Comparison of ENCODE assay signal across 8 cellular contexts in the genomic region with DNA sequence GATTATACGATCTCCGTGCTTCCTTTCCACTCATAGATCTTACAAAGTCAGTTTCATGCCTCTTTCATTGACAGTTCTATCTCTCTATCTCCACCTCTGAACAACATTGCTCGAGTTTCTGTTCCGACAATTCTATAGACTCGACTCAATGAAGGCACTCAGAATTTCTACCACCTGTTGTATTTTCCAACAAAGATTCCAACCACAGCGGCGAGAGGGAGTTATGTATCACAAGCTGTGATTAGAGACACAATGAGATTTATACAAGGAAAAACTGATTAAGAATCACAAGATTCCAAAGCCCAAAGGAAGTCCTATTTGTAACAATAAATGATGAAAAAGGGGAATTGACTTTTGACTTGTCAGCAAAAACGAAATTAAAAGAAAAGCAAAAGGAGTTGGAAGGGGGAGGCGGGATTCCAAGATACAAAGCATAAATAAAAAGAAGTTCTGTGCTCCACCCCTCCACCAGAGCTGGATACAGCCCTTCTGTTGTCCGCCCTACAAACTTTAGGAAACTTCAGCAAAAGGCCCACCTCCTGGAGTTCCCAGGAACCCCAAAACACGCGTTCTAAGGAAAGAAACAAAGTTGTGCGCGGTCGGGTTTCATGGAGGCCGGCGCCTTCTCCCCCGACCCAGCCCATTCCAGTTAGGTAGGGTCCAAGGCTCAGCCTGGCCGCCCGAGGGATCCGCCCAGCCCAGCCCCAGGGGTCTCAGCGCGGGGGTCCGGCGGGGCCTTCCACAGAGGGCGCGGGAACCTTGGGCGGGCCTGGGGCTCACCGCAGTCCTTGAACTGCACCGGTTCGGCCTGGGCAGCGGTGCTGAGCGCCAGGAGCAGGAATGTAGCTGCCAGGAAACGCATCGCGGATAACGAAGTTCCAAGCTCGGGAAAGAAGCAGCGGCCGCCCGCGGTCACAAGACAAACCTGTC. TPM values are rescaled to one million over a fixed set of nuclear protein-coding genes. Genes with fewer than 3 reads are reported as not detected.
DNase-seq lines count a peak whose midpoint lies in the region; ATAC-seq and TF ChIP-seq lines count a peak whose summit lies in the region.

A gene (minus strand): TSS at position 893 of the 930 bp plus-strand sequence. CDS start 31 bp downstream, at position 862.

- no peaks in the 10 kb centered on the region for H3K9me3 ChIP-seq in WERI-Rb-1 (ENCODE audit: severe bottlenecking)

- intact Hi-C loops in activated CD4-positive, alpha-beta T cell treated with anti-CD3 and anti-CD28 coated beads for 36 hours (cut with DNase I, micrococcal nuclease), result loop anchor here (1.0 to 10.0 kb wide), 18 partner anchors 66 to 684 kb away; a partner anchor contains a TSS
- intact Hi-C loops in Right ventricle myocardium inferior (cut with DNase I), result loop anchor here (5.0 kb wide), 2 partner anchors 100 to 130 kb away; no protein-coding TSS in a partner anchor
- intact Hi-C loops in posterior vena cava (cut with DNase I), result no loop called here

- H3K36me3 Mint-ChIP-seq in activated CD4-positive, alpha-beta T cell treated with anti-CD3 and anti-CD28 coated beads for 36 hours (ENCODE audit: low read depth), result peaks cover 8% of the 10 kb centered on the region

- peaks cover 6% of the 10 kb centered on the region for H3K36me3 ChIP-seq in WERI-Rb-1

- POLR2A ChIA-PET in activated CD4-positive, alpha-beta T cell treated with anti-CD3 and anti-CD28 coated beads for 36 hours (lab: Charles Lee), result interaction anchor here (0.6 to 0.9 kb wide), 6 partner anchors 127 to 1493 kb away, joined by 3 to 5 read pairs (median 4); a partner anchor contains a TSS

- TF ChIP-seq CTCF in WERI-Rb-1 (IDR thresholded peaks at IDR 0.05; ENCODE audit: low read depth, low read length), result no peak

- H3K9me3 Mint-ChIP-seq in activated CD4-positive, alpha-beta T cell treated with anti-CD3 and anti-CD28 coated beads for 36 hours (ENCODE audit: low read depth), result no peaks in the 10 kb centered on the region

- peak within 1 kb of the TSS; percentile 80 for H3K27ac ChIP-seq in WERI-Rb-1

- H3K4me3 Mint-ChIP-seq in activated CD4-positive, alpha-beta T cell treated with anti-CD3 and anti-CD28 coated beads for 36 hours, result no peak within 1 kb of the TSS

- no peaks in the 10 kb centered on the region for H3K27me3 Mint-ChIP-seq in activated CD4-positive, alpha-beta T cell treated with anti-CD3 and anti-CD28 coated beads for 36 hours

- DNase-seq in activated CD4-positive, alpha-beta T cell treated with anti-CD3 and anti-CD28 coated beads for 36 hours, result no peak
- no peak for DNase-seq in activated CD4-positive, alpha-beta T cell treated with anti-CD3 and anti-CD28 coated beads, Interleukin-2, amount 50 U/mL, for 1 hour
- no peak for DNase-seq in WERI-Rb-1
- no peak for DNase-seq in Right ventricle myocardium inferior (ENCODE audit: missing footprints)
- no peak for DNase-seq in posterior vena cava (ENCODE audit: low spot score)
- no peak for DNase-seq in anterior cingulate cortex (lab: John Stamatoyannopoulos, UW)
- DNase-seq in NCI-H187 (lab: John Stamatoyannopoulos, UW), result no peak

- peak within 1 kb of the TSS; percentile 93 for H3K4me3 ChIP-seq in WERI-Rb-1 (ENCODE audit: low read depth, low read length)

- ATAC-seq in activated CD4-positive, alpha-beta T cell treated with anti-CD3 and anti-CD28 coated beads for 36 hours, result no peak
- peak; percentile 3 for ATAC-seq in HG03095 (IDR thresholded peaks at IDR 0.05; ENCODE audit: unreplicated experiment)
- ATAC-seq in Right ventricle myocardium inferior, result no peak

- peaks cover 23% of the 10 kb centered on the region for H3K4me1 Mint-ChIP-seq in activated CD4-positive, alpha-beta T cell treated with anti-CD3 and anti-CD28 coated beads for 36 hours

- peak within 1 kb of the TSS; percentile 89 for H3K27ac Mint-ChIP-seq in activated CD4-positive, alpha-beta T cell treated with anti-CD3 and anti-CD28 coated beads for 36 hours

- no peaks in the 10 kb centered on the region for H3K27me3 ChIP-seq in WERI-Rb-1 (ENCODE audit: insufficient read depth, low read depth, severe bottlenecking)

- CTCF ChIA-PET in activated CD4-positive, alpha-beta T cell treated with anti-CD3 and anti-CD28 coated beads for 36 hours (lab: Charles Lee), result interaction anchor here (0.6 to 1.5 kb wide), 7 partner anchors 46 to 1227 kb away, joined by 3 to 9 read pairs (median 3); a partner anchor contains a TSS

RNA-seq across cellular contexts. Expression of the gene that starts here (rescaled TPM):
- 10 to 100 TPM; 27.3 to 56.9 TPM for total RNA-seq in activated CD4-positive, alpha-beta T cell treated with anti-CD3 and anti-CD28 coated beads for 36 hours
- total RNA-seq in Right ventricle myocardium inferior (87.1 TPM), posterior vena cava (100 to 1,000 TPM; 147 to 224 TPM)

Comparison
In these comparisons a context has a peak if more than half of its experiments do, and no peak if none do; other contexts are left out.
1. intact Hi-C loops: an anchor here in activated CD4-positive, alpha-beta T cell treated with anti-CD3 and anti-CD28 coated beads for 36 hours (1.0 to 10.0 kb wide) and Right ventricle myocardium inferior (5.0 kb wide); none called in posterior vena cava.